26 cellular contexts compared by ENCODE assay signal in genomic region chr15:39706252-39706651, GRCh38.
DNase-seq lines count a peak whose midpoint lies in the region; ATAC-seq, FAIRE-seq and TF ChIP-seq lines count a peak whose summit lies in the region.
"Had no signal": no experiment of that assay in that cellular context is flagged by ENCODE, and none has a peak within 500 bp of the region (broad histone marks: within the 10 kb centered on the region; RNA-seq: fewer than 3 reads in every experiment).

No MANE protein-coding gene starts in this region.

- H3K9ac ChIP-seq in SK-N-SH (no peak overlapping the region), K562 (ENCODE audit: insufficient read depth in 1 of 2, low read depth in 2 of 2, low read length in 2 of 2) (no peak overlapping the region)
- H3K9ac ChIP-seq: BLaER1 had no signal

- H3K4me3 ChIP-seq in SK-N-SH (ENCODE audit: low read depth in 2 of 2, low read length in 1 of 2) (no peak overlapping the region), A549 (no peak overlapping the region), K562 (no peak overlapping the region), esophagus squamous epithelium (no peak overlapping the region)
- H3K4me3 ChIP-seq: BLaER1 had no signal

- no peak overlapping the region for H2AFZ ChIP-seq in SK-N-SH (ENCODE audit: low read depth)
- H2AFZ ChIP-seq in K562 (ENCODE audit: low read depth, low read length): no peak overlapping the region; the same call in 1 of the 2 replicates

- CTCF ChIA-PET in SK-N-SH (lab: Yijun Ruan, JAX): interaction anchor here (1.5 to 4.2 kb wide), 2 partner anchors 20 to 51 kb away, joined by 5 to 17 read pairs; no protein-coding TSS in a partner anchor
- CTCF ChIA-PET in A549 (lab: Yijun Ruan, JAX): interaction anchor here (0.7 to 1.8 kb wide), 2 partner anchors 51 to 985 kb away, joined by 3 to 8 read pairs; no protein-coding TSS in a partner anchor
- CTCF ChIA-PET in K562 (lab: Yijun Ruan, JAX; ENCODE audit: low intra/inter-chr PET ratio): no interaction called here

- POLR2A ChIA-PET in SK-N-SH (lab: Yijun Ruan, JAX) (no interaction called here), A549 (lab: Yijun Ruan, JAX) (no interaction called here), K562 (lab: Yijun Ruan, JAX) (no interaction called here)

- in situ Hi-C loops in K562 (cut with MboI): no loop called here

- TF ChIP-seq CTCF in SK-N-SH (IDR thresholded peaks at IDR 0.05): no peak
- no peak for TF ChIP-seq CTCF in A549 (IDR thresholded peaks at IDR 0.05)
- no peak for TF ChIP-seq CTCF in K562 (IDR thresholded peaks at IDR 0.05 in 2 of 3, conservative IDR thresholded peaks at IDR 0.05 in 1 of 3; ENCODE audit: insufficient read depth in 2 of 3, low read depth in 1 of 3, low read length in 3 of 3)
- no peak for TF ChIP-seq CTCF in esophagus squamous epithelium (IDR thresholded peaks at IDR 0.05)

- H3K9me2 ChIP-seq in SK-N-SH: no peaks in the 10 kb centered on the region

- no peaks in the 10 kb centered on the region for H3K9me3 ChIP-seq in SK-N-SH
- H3K9me3 ChIP-seq in A549: no peaks in the 10 kb centered on the region
- no peaks in the 10 kb centered on the region for H3K9me3 ChIP-seq in K562 (replicated peaks; ENCODE audit: control insufficient read depth, insufficient read depth, low read depth, low read length)
- H3K9me3 ChIP-seq in esophagus squamous epithelium: no peaks in the 10 kb centered on the region
- H3K9me3 ChIP-seq: BE2C, BLaER1 had no signal

- ATAC-seq in SK-N-SH treated with all-trans-retinoic acid at 6 μM for 48 hours (no peak), A549 (no peak), K562 (no peak)

- H3K4me2 ChIP-seq in SK-N-SH (no peak overlapping the region), A549 (no peak overlapping the region), K562 (ENCODE audit: insufficient read depth, low read length) (no peak overlapping the region)
- H3K4me2 ChIP-seq: BLaER1 had no signal

- H3K27ac ChIP-seq in SK-N-SH (ENCODE audit: low read depth in 2 of 2, low read length in 1 of 2) (no peak overlapping the region), A549 (no peak overlapping the region), K562 (ENCODE audit: extremely low read depth, low read depth, low read length) (no peak overlapping the region), esophagus squamous epithelium (no peak overlapping the region)
- H3K27ac ChIP-seq: 22Rv1, BLaER1 had no signal

- no peak for TF ChIP-seq POLR2A in A549 (IDR thresholded peaks at IDR 0.05; ENCODE audit: low read length)
- no peak for TF ChIP-seq POLR2A in K562 (conservative IDR thresholded peaks at IDR 0.05)
- TF ChIP-seq POLR2A in erythroblast (IDR thresholded peaks at IDR 0.05; ENCODE audit: low read length): no peak
- TF ChIP-seq POLR2A in esophagus squamous epithelium (IDR thresholded peaks at IDR 0.05): no peak

- TF ChIP-seq EP300 in SK-N-SH (IDR thresholded peaks at IDR 0.05; ENCODE audit: borderline replicate concordance in 1 of 2, low read depth in 1 of 2, low read length in 1 of 2): no peak
- no peak for TF ChIP-seq EP300 in A549 (IDR thresholded peaks at IDR 0.05)
- TF ChIP-seq EP300 in K562 (IDR thresholded peaks at IDR 0.05; ENCODE audit: low read length): no peak

- WGBS in SK-N-SH (ENCODE audit: low lambda C conversion rate): 84% methylated on average over 2 of the region's 2 CpGs
- WGBS in A549 (ENCODE audit: missing lambda C conversion rate): 76% methylated on average over 2 of the region's 2 CpGs
- 39% methylated on average over 2 of the region's 2 CpGs for WGBS in K562 (ENCODE audit: insufficient coverage, low coverage, missing lambda C conversion rate)
- 59 to 69% methylated on average over 2 of the region's 2 CpGs for WGBS in esophagus squamous epithelium, 2 donors

- H4K20me1 ChIP-seq in SK-N-SH (ENCODE audit: insufficient read depth): no peaks in the 10 kb centered on the region
- no peaks in the 10 kb centered on the region for H4K20me1 ChIP-seq in K562 (replicated peaks; ENCODE audit: control insufficient read depth, insufficient read depth, low read length)
- H4K20me1 ChIP-seq: BLaER1 had no signal

- H3K4me1 ChIP-seq in SK-N-SH (ENCODE audit: control insufficient read depth in 1 of 2, insufficient read depth in 2 of 2, low read depth in 1 of 2, low read length in 1 of 2) (no peaks in the 10 kb centered on the region), A549 (no peaks in the 10 kb centered on the region), K562 (replicated peaks in 1 of 2; ENCODE audit: control insufficient read depth in 2 of 2, insufficient read depth in 2 of 2, low read length in 2 of 2) (peaks cover 0 to 12% of the 10 kb centered on the region in 2 experiments; a peak in 2 of 5 replicates), esophagus squamous epithelium (no peaks in the 10 kb centered on the region)
- H3K4me1 ChIP-seq: BE2C, BLaER1 had no signal

- TF ChIP-seq RAD21 in SK-N-SH (IDR thresholded peaks at IDR 0.05; ENCODE audit: low read length): no peak
- no peak for TF ChIP-seq RAD21 in A549 (conservative IDR thresholded peaks at IDR 0.05 in 1 of 2, IDR thresholded peaks at IDR 0.05 in 1 of 2)
- TF ChIP-seq RAD21 in K562 (CRISPR knock-in tag; conservative IDR thresholded peaks at IDR 0.05 in 1 of 2, IDR thresholded peaks at IDR 0.05 in 1 of 2): no peak

- H3K9me1 ChIP-seq in K562 (ENCODE audit: control insufficient read depth, insufficient read depth, low read length): no peaks in the 10 kb centered on the region

- H3K36me3 ChIP-seq in SK-N-SH (replicated peaks in 1 of 2; ENCODE audit: control insufficient read depth in 1 of 2, insufficient read depth in 2 of 2, low read length in 1 of 2) (no peaks in the 10 kb centered on the region), K562 (ENCODE audit: control insufficient read depth, insufficient read depth, low read length) (no peaks in the 10 kb centered on the region), esophagus squamous epithelium (no peaks in the 10 kb centered on the region)
- H3K36me3 ChIP-seq: BE2C, BLaER1 had no signal

- no peak for FAIRE-seq in A549 (lab: Jason Lieb, UNC)
- no peak for FAIRE-seq in K562 (lab: Jason Lieb, UNC)
- FAIRE-seq: G401.6, GM12892, GM18507 had no signal

- H3K27me3 ChIP-seq in SK-N-SH (ENCODE audit: insufficient read depth): no peaks in the 10 kb centered on the region
- H3K27me3 ChIP-seq in K562 (ENCODE audit: control insufficient read depth in 2 of 2, insufficient read depth in 2 of 2, low read length in 2 of 2): no peaks in the 10 kb centered on the region
- no peaks in the 10 kb centered on the region for H3K27me3 ChIP-seq in esophagus squamous epithelium
- H3K27me3 ChIP-seq: BE2C, BLaER1 had no signal

- BruUV-seq in K562 (replicated peaks; lab: Mats Ljungman, UMichigan): no TSS peak

- H3K79me2 ChIP-seq in SK-N-SH (ENCODE audit: insufficient read depth) (no peaks in the 10 kb centered on the region), K562 (ENCODE audit: control insufficient read depth, insufficient read depth, low read length) (no peaks in the 10 kb centered on the region)

- DNase-seq in SK-N-SH: no peak
- DNase-seq in A549 (ENCODE audit: low read depth in 1 of 2, low spot score in 1 of 2): no peak
- peak in 1 of 4 experiments; percentile 21 for DNase-seq in K562 (ENCODE audit: extremely low read depth in 1 of 4, low spot score in 3 of 4)
- DNase-seq in erythroblast (lab: John Stamatoyannopoulos, UW): peak; percentile 26 to 36
- no peak for DNase-seq in medulla oblongata (ENCODE audit: extremely low spot score)
- no peak for DNase-seq in esophagus squamous epithelium (lab: John Stamatoyannopoulos, UW)
- DNase-seq: ACHN; BE2C; C1 segment of cervical spinal cord; CD4-positive, alpha-beta memory T cell; CD4-positive, CD25-positive, alpha-beta regulatory T cell; CD8-positive, alpha-beta memory T cell; COR-L47; DMS 273 treated with DMSO at 0.1 percent for 48 hours; DMS153; DMS53; DMS79; DND-41; EL; GF-D8 had no signal

- intact Hi-C loops in K562 (cut with micrococcal nuclease): no loop called here
- intact Hi-C loops in esophagus squamous epithelium (cut with DNase I): no loop called here

- no peaks in the 10 kb centered on the region for H3F3A ChIP-seq in SK-N-SH (replicated peaks; ENCODE audit: insufficient read depth)

TF ChIP-seq in SK-N-SH treated with all-trans-retinoic acid at 6 μM for 48 hours, 23 proteins besides CTCF, POLR2A, EP300 and RAD21 (continues in another document):
- TF ChIP-seq ISL1 (CRISPR knock-in tag; IDR thresholded peaks at IDR 0.05): peak; percentile 42

TF ChIP-seq in SK-N-SH, 30 proteins besides CTCF, POLR2A, EP300 and RAD21 (continues in another document):
- no peak for TF ChIP-seq YY1 (IDR thresholded peaks at IDR 0.05; ENCODE audit: low read depth)
- TF ChIP-seq PBX3 (IDR thresholded peaks at IDR 0.05): no peak

TF ChIP-seq in A549, 52 proteins besides CTCF, POLR2A, EP300 and RAD21:
- TF ChIP-seq ELK1 (IDR thresholded peaks at IDR 0.05; ENCODE audit: low read depth, low read length) (no peak), MAFK (IDR thresholded peaks at IDR 0.05; ENCODE audit: partially characterized antibody) (peak; percentile 30)

TF ChIP-seq in K562, 482 proteins besides CTCF, POLR2A, EP300 and RAD21 (continues in another document):
- peak; percentile 58; the same call in 1 of the 2 replicates for TF ChIP-seq MAFK (IDR thresholded peaks at IDR 0.05; ENCODE audit: low read length)
- TF ChIP-seq RBM15 (IDR thresholded peaks at IDR 0.05; ENCODE audit: insufficient read depth, low read length): no peak
- TF ChIP-seq ATF3 (IDR thresholded peaks at IDR 0.05): peak; percentile 32
- TF ChIP-seq ATF3 (CRISPR knock-in tag; conservative IDR thresholded peaks at IDR 0.05): no peak
- TF ChIP-seq ZFPM2 (CRISPR knock-in tag; IDR thresholded peaks at IDR 0.05): no peak

Comparison
In these comparisons a context has a peak if more than half of its experiments do, and no peak if none do; other contexts are left out.
1. DNase-seq: peak in erythroblast (2 of 2); none in SK-N-SH (single experiment), A549 (0 of 2), medulla oblongata (single experiment) and esophagus squamous epithelium (single experiment).